ENCODE assay signal across 12 cellular contexts in the genomic region with DNA sequence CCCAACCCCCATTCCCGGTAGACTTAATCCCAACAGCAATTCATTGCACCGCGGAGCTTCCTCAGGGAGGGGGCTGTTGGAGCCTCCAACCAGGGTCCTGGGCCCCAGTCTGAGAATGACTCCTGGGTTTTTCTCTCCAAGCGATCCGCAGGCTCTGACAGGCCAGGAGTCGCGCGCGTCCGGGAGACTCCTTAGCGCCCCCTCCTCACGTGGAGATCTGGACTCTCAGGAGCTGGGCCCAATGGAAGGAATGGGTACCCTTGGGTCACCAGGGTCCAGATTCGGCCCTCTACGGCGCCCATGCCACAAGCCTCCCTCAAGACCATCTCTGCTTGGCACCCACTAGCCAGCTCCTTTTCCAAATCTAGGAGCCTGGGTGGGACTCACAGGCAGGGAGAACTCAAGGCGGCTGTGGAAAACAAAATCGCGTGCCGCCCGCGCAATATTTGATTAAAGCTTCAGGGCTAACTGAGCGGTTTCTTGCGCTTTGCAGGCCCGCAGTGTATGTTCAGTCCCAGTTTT. TPM values are rescaled to one million over a fixed set of nuclear protein-coding genes. Genes with fewer than 3 reads are reported as not detected.
DNase-seq lines count a peak whose midpoint lies in the region; ATAC-seq, FAIRE-seq and TF ChIP-seq lines count a peak whose summit lies in the region.
"Had no signal": no experiment of that assay in that cellular context is flagged by ENCODE, and none has a peak within 500 bp of the region (broad histone marks: within the 10 kb centered on the region; RNA-seq: fewer than 3 reads in every experiment).

No MANE protein-coding gene starts in this region.

- H3K27ac Mint-ChIP-seq in activated CD8-positive, alpha-beta memory T cell treated with anti-CD3 and anti-CD28 coated beads, Interleukin-2, amount 10 ng/mL, durations not matched to agents 7 days and 5 days, result no peak overlapping the region

- intact Hi-C loops in dorsolateral prefrontal cortex (cut with DNase I), result loop anchor here in 1 of 2 donors (10.0 kb wide), 1 partner anchor 692 kb away; no protein-coding TSS in a partner anchor
- intact Hi-C loops in thyroid gland (cut with DNase I), result no loop called here
- intact Hi-C loops in prostate gland (cut with DNase I), result no loop called here

- WGBS in thyroid gland, 2 donors, result 18 to 24% methylated on average over 14 to 19 of the region's 24 CpGs
- 40% methylated on average over 21 of the region's 24 CpGs for WGBS in prostate gland

- H3K9me3 ChIP-seq in mucosa of rectum (ENCODE audit: control insufficient read depth in 2 of 2, low read length in 2 of 2) (no peaks in the 10 kb centered on the region), thyroid gland (no peaks in the 10 kb centered on the region), prostate gland (no peaks in the 10 kb centered on the region)

- H3K36me3 ChIP-seq in mucosa of rectum (ENCODE audit: control insufficient read depth in 2 of 2, insufficient read depth in 2 of 2, low read length in 2 of 2) (no peaks in the 10 kb centered on the region), thyroid gland (no peaks in the 10 kb centered on the region), prostate gland (no peaks in the 10 kb centered on the region)

- H3K36me3 Mint-ChIP-seq in activated CD8-positive, alpha-beta memory T cell treated with anti-CD3 and anti-CD28 coated beads, Interleukin-2, amount 10 ng/mL, durations not matched to agents 7 days and 5 days, result peaks cover 4% of the 10 kb centered on the region

- peaks cover 3% of the 10 kb centered on the region for H3K4me1 Mint-ChIP-seq in activated CD8-positive, alpha-beta memory T cell treated with anti-CD3 and anti-CD28 coated beads, Interleukin-2, amount 10 ng/mL, durations not matched to agents 7 days and 5 days

- DNase-seq in activated CD8-positive, alpha-beta memory T cell treated with anti-CD3 and anti-CD28 coated beads, Interleukin-2, amount 10 ng/mL, durations not matched to agents 7 days and 5 days, result peak; percentile 31
- DNase-seq in activated CD8-positive, alpha-beta memory T cell treated with anti-CD3 and anti-CD28 coated beads for 24 hours, result no peak
- no peak for DNase-seq in dorsolateral prefrontal cortex
- no peak for DNase-seq in thyroid gland
- DNase-seq in HTR-8/SVneo (ENCODE audit: insufficient read length, low spot score), result no peak
- no peak for DNase-seq in NCI-H2227 treated with DMSO at 0.1 percent for 48 hours (lab: John Stamatoyannopoulos, UW)
- DNase-seq in prostate gland (ENCODE audit: low spot score), result no peak
- DNase-seq: activated CD8-positive, alpha-beta memory T cell treated with anti-CD3 and anti-CD28 coated beads, Interleukin-2, amount 50 U/mL, for 4 hours; foreskin melanocyte; Kasumi-1 had no signal

- H3K27me3 Mint-ChIP-seq in activated CD8-positive, alpha-beta memory T cell treated with anti-CD3 and anti-CD28 coated beads, Interleukin-2, amount 10 ng/mL, durations not matched to agents 7 days and 5 days, result peaks cover 97% of the 10 kb centered on the region

- H3K4me3 ChIP-seq in dorsolateral prefrontal cortex, result peak overlapping the region in 44 of 59 donors; percentile 3 to 67 (median 44)
- peak overlapping the region in 1 of 2 donors; percentile 70 for H3K4me3 ChIP-seq in mucosa of rectum (ENCODE audit: low read length in 2 of 2)
- H3K4me3 ChIP-seq in thyroid gland (replicated peaks in 1 of 3), result no peak overlapping the region
- H3K4me3 ChIP-seq in prostate gland, result no peak overlapping the region

- no peak overlapping the region for H3K9ac ChIP-seq in mucosa of rectum (ENCODE audit: low read depth in 1 of 2, low read length in 2 of 2)

- CTCF ChIA-PET in activated CD8-positive, alpha-beta memory T cell treated with anti-CD3 and anti-CD28 coated beads, Interleukin-2, amount 10 ng/mL, durations not matched to agents 7 days and 5 days (lab: Charles Lee), result no interaction called here

- H3K4me1 ChIP-seq in mucosa of rectum (ENCODE audit: control insufficient read depth in 2 of 2, insufficient read depth in 2 of 2, low read length in 2 of 2) (peaks cover 7 to 16% of the 10 kb centered on the region in 2 donors), thyroid gland (peaks cover 18 to 28% of the 10 kb centered on the region in 2 donors), prostate gland (replicated peaks) (peaks cover 4% of the 10 kb centered on the region)

- H3K4me3 Mint-ChIP-seq in activated CD8-positive, alpha-beta memory T cell treated with anti-CD3 and anti-CD28 coated beads, Interleukin-2, amount 10 ng/mL, durations not matched to agents 7 days and 5 days, result no peak overlapping the region

- H3K9me3 Mint-ChIP-seq in activated CD8-positive, alpha-beta memory T cell treated with anti-CD3 and anti-CD28 coated beads, Interleukin-2, amount 10 ng/mL, durations not matched to agents 7 days and 5 days (ENCODE audit: low read depth), result no peaks in the 10 kb centered on the region

- H3K27ac ChIP-seq in dorsolateral prefrontal cortex (no peak overlapping the region), mucosa of rectum (ENCODE audit: low read depth in 2 of 2, low read length in 2 of 2) (peak overlapping the region; percentile 31 to 77), thyroid gland (peak overlapping the region; percentile 55 to 67 (median 64)), prostate gland (no peak overlapping the region)

- peaks cover 38 to 100% (median 100%) of the 10 kb centered on the region in 45 donors for H3K27me3 ChIP-seq in dorsolateral prefrontal cortex
- peaks cover 68 to 84% of the 10 kb centered on the region in 2 donors for H3K27me3 ChIP-seq in mucosa of rectum (ENCODE audit: control insufficient read depth in 2 of 2, insufficient read depth in 2 of 2, low read length in 2 of 2)
- peaks cover 64% of the 10 kb centered on the region for H3K27me3 ChIP-seq in thyroid gland
- H3K27me3 ChIP-seq in prostate gland (replicated peaks; ENCODE audit: insufficient read depth), result peaks cover 61% of the 10 kb centered on the region

- no peak for ATAC-seq in activated CD8-positive, alpha-beta memory T cell treated with anti-CD3 and anti-CD28 coated beads, Interleukin-2, amount 10 ng/mL, durations not matched to agents 7 days and 5 days

- TF ChIP-seq POLR2A in thyroid gland (IDR thresholded peaks at IDR 0.05) (no peak), prostate gland (IDR thresholded peaks at IDR 0.05) (no peak)

- TF ChIP-seq CTCF in dorsolateral prefrontal cortex (IDR thresholded peaks at IDR 0.05 in 54 of 56, conservative IDR thresholded peaks at IDR 0.05 in 2 of 56; ENCODE audit: low read depth in 1 of 56, partially characterized antibody in 56 of 56), result no peak
- no peak for TF ChIP-seq CTCF in thyroid gland (IDR thresholded peaks at IDR 0.05)
- TF ChIP-seq CTCF in prostate gland (IDR thresholded peaks at IDR 0.05), result no peak

- no peak for FAIRE-seq in HTR-8/SVneo (lab: Jason Lieb, UNC)

RNA-seq across cellular contexts. Expression of gene HAND2, which starts 7.1 kb away (rescaled TPM):
- not detected for total RNA-seq in activated CD8-positive, alpha-beta memory T cell treated with anti-CD3 and anti-CD28 coated beads, Interleukin-2, amount 10 ng/mL, durations not matched to agents 7 days and 5 days
- total RNA-seq in dorsolateral prefrontal cortex (under 1 TPM in 3 of 120 experiments, not detected in 117; 0.25 to 0.62 (median 0.53) TPM), thyroid gland (1 to 10 TPM; 2.0 to 8.9 (median 4.0) TPM), prostate gland (1 to 10 TPM in 1 of 2 donors, not detected in 1; 7.5 TPM)
- total RNA-seq: H7 had no signal

Comparison
In these comparisons a context has a peak if more than half of its experiments do, and no peak if none do; other contexts are left out.
1. H3K27ac ChIP-seq: peak in mucosa of rectum (2 of 2) and thyroid gland (3 of 3); none in dorsolateral prefrontal cortex (0 of 59) and prostate gland (0 of 2).
2. H3K4me3 ChIP-seq: peak in dorsolateral prefrontal cortex (44 of 59); none in thyroid gland (0 of 3) and prostate gland (0 of 2).